Comparison of ENCODE assay signal across 1 cellular context in genomic region chr10:80581469-80581835, GRCh38.
TF ChIP-seq lines count a peak whose summit lies in the region.

No MANE protein-coding gene starts in this region.

TF ChIP-seq in GM23338, 12 proteins besides CTCF, POLR2A, EP300 and RAD21 (continued from another document):
- no peak for TF ChIP-seq ZNF462 (CRISPR knock-in tag; IDR thresholded peaks at IDR 0.05)
